9 cellular contexts compared by ENCODE assay signal in the genomic region with DNA sequence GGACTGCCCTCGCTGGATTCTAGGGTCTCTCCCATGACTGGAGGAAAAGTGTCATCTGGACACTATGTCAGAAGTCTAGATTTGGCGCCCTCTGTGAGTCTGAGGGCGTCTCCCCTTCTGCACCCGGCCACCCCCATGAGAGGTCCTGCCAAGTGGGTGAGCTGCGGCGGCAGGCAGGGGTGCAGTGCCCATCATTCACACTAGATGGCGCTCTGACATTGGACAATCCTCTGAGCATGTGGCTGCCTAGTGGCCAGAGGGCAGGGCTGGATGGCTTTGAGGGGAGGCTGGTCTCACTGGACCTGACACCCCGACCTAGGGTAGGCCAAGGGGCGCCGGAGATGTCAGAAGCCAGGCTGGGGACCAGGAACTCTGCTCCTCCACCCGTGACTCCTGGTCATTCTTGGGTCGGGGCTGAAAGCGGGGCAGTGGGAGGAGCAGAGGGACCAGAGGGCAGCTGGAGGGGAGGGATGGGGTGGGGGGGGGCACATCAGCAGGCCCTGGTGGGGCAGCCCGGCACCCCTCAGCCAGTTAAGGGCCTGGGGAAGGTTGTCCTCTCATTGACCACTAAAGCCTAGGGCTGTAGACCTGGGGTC. TPM values are rescaled to one million over a fixed set of nuclear protein-coding genes. Genes with fewer than 3 reads are reported as not detected.
DNase-seq lines count a peak whose midpoint lies in the region; ATAC-seq, FAIRE-seq and TF ChIP-seq lines count a peak whose summit lies in the region.
"Had no signal": no experiment of that assay in that cellular context is flagged by ENCODE, and none has a peak within 500 bp of the region (broad histone marks: within the 10 kb centered on the region; RNA-seq: fewer than 3 reads in every experiment).

No MANE protein-coding gene starts in this region.

- ATAC-seq in SK-N-SH treated with all-trans-retinoic acid at 6 μM for 48 hours (peak; percentile 96), Right ventricle myocardium inferior (peak; percentile 81)

- TF ChIP-seq CTCF in GM06990 (IDR thresholded peaks at IDR 0.05; ENCODE audit: insufficient read depth, low read length, poor library complexity, severe bottlenecking) = peak; percentile 95
- peak; percentile 98 for TF ChIP-seq CTCF in progenitor cell of endocrine pancreas (IDR thresholded peaks at IDR 0.05; ENCODE audit: unreplicated experiment)

- H3K4me3 ChIP-seq in GM06990 (replicated peaks; ENCODE audit: low read depth, low read length) = no peak overlapping the region

- H3K4me3 Mint-ChIP-seq in activated naive CD4-positive, alpha-beta T cell treated with anti-CD3 and anti-CD28 coated beads, Interleukin-2, amount 10 ng/mL, durations not matched to agents 7 days and 5 days = no peak overlapping the region
- H3K4me3 Mint-ChIP-seq in progenitor cell of endocrine pancreas (ENCODE audit: low read depth) = no peak overlapping the region

- CTCF ChIA-PET in activated naive CD4-positive, alpha-beta T cell treated with anti-CD3 and anti-CD28 coated beads, Interleukin-2, amount 10 ng/mL, durations not matched to agents 7 days and 5 days (lab: Charles Lee) = interaction anchor here (0.7 to 7.6 kb wide), 7 partner anchors 13 to 739 kb away, joined by 3 to 63 read pairs (median 4); no protein-coding TSS in a partner anchor

- H3K36me3 Mint-ChIP-seq in activated naive CD4-positive, alpha-beta T cell treated with anti-CD3 and anti-CD28 coated beads, Interleukin-2, amount 10 ng/mL, durations not matched to agents 7 days and 5 days = no peaks in the 10 kb centered on the region
- no peaks in the 10 kb centered on the region for H3K36me3 Mint-ChIP-seq in progenitor cell of endocrine pancreas (ENCODE audit: insufficient read depth)

- H3K27ac Mint-ChIP-seq in activated naive CD4-positive, alpha-beta T cell treated with anti-CD3 and anti-CD28 coated beads, Interleukin-2, amount 10 ng/mL, durations not matched to agents 7 days and 5 days = no peak overlapping the region
- H3K27ac Mint-ChIP-seq in progenitor cell of endocrine pancreas = no peak overlapping the region

- H3K27me3 ChIP-seq in GM06990 (replicated peaks; ENCODE audit: control insufficient read depth, insufficient read depth, low read length) = no peaks in the 10 kb centered on the region; the same call in 1 of the 2 replicates

- peaks cover 31% of the 10 kb centered on the region for H3K27me3 Mint-ChIP-seq in activated naive CD4-positive, alpha-beta T cell treated with anti-CD3 and anti-CD28 coated beads, Interleukin-2, amount 10 ng/mL, durations not matched to agents 7 days and 5 days
- H3K27me3 Mint-ChIP-seq in progenitor cell of endocrine pancreas = peaks cover 37% of the 10 kb centered on the region

- H3K4me1 Mint-ChIP-seq in activated naive CD4-positive, alpha-beta T cell treated with anti-CD3 and anti-CD28 coated beads, Interleukin-2, amount 10 ng/mL, durations not matched to agents 7 days and 5 days = no peaks in the 10 kb centered on the region
- H3K4me1 Mint-ChIP-seq in progenitor cell of endocrine pancreas (ENCODE audit: low read depth) = no peaks in the 10 kb centered on the region

- FAIRE-seq in urothelium cell line (lab: Jason Lieb, UNC) = no peak
- FAIRE-seq: endometrium had no signal

- intact Hi-C loops in Right ventricle myocardium inferior (cut with DNase I) = loop anchor here (1.0 to 2.0 kb wide), 2 partner anchors 418 to 611 kb away; no protein-coding TSS in a partner anchor

- H3K9me3 Mint-ChIP-seq in activated naive CD4-positive, alpha-beta T cell treated with anti-CD3 and anti-CD28 coated beads, Interleukin-2, amount 10 ng/mL, durations not matched to agents 7 days and 5 days = no peaks in the 10 kb centered on the region
- no peaks in the 10 kb centered on the region for H3K9me3 Mint-ChIP-seq in progenitor cell of endocrine pancreas (ENCODE audit: low read depth)

- H3K36me3 ChIP-seq in GM06990 (ENCODE audit: control insufficient read depth, insufficient read depth, low read length) = no peaks in the 10 kb centered on the region

- peak; percentile 59 for DNase-seq in GM06990 (ENCODE audit: extremely low read depth, insufficient read length)
- peak; percentile 52 for DNase-seq in MV-4-11 (lab: John Stamatoyannopoulos, UW)
- DNase-seq in activated naive CD4-positive, alpha-beta T cell treated with anti-CD3 and anti-CD28 coated beads, Interleukin-2, amount 10 ng/mL, durations not matched to agents 7 days and 5 days = peak; percentile 85
- DNase-seq in Right ventricle myocardium inferior (ENCODE audit: missing footprints) = peak; percentile 77
- peak; percentile 88 for DNase-seq in progenitor cell of endocrine pancreas (ENCODE audit: low spot score, unreplicated experiment)
- peak; percentile 91 for DNase-seq in urothelium cell line (ENCODE audit: low spot score)
- DNase-seq in amniotic stem cell (lab: John Stamatoyannopoulos, UW) = no peak

TF ChIP-seq in SK-N-SH treated with all-trans-retinoic acid at 6 μM for 48 hours, 23 proteins besides CTCF, POLR2A, EP300 and RAD21:
- no peak for TF ChIP-seq ZC3H10 (CRISPR knock-in tag; IDR thresholded peaks at IDR 0.05)

RNA-seq across cellular contexts. Expression of gene MRM1, which starts 28.0 kb away (rescaled TPM):
- 9.4 TPM for total RNA-seq in Right ventricle myocardium inferior
- total RNA-seq in progenitor cell of endocrine pancreas = 6.6 and 7.1 TPM in 2 replicates

RNA-seq across cellular contexts. Expression of gene DHRS11, which starts 37.7 kb away (rescaled TPM):
- total RNA-seq in Right ventricle myocardium inferior (15.7 TPM), progenitor cell of endocrine pancreas (12.0 and 15.7 TPM in 2 replicates)
